ENCODE assay signal across 1 cellular context in genomic region chr1:234169161-234169849, GRCh38.
A peak's percentile ranks its signal among the peaks of the same experiment; 100 is the strongest.
TF ChIP-seq lines count a peak whose summit lies in the region.

No MANE protein-coding gene starts in this region.

TF ChIP-seq in HEK293, 187 proteins besides CTCF, POLR2A, EP300 and RAD21:
- TF ChIP-seq SP3 (tag by site-specific recombination; IDR thresholded peaks at IDR 0.05) (no peak), INSM2 (tag by site-specific recombination; IDR thresholded peaks at IDR 0.05) (no peak), ZIC2 (tag by site-specific recombination; IDR thresholded peaks at IDR 0.05) (peak; percentile 77)
TF ChIP-seq in HEK293: peak in this region for 1.
